Comparison of ENCODE assay signal across 20 cellular contexts in the genomic region with DNA sequence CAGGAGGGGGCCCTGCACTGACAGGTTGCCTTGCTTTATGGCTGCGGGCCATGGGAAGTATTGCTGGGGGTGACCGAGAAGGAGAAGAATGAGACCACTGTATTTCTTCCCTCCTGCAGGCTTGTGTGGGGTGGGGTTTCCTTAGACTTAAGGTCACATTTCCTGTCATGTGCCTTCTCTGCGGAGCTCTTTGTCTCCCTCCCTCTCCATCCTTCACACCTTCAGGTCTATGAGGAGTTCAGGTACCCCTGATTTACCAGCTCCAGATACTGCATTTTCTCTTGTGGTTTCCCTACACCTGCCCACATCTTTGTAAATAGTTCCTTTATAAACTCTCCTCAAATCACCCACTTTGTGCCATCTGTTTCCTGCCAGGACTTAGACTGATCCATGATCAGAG. TPM values are rescaled to one million over a fixed set of nuclear protein-coding genes. Genes with fewer than 3 reads are reported as not detected.
DNase-seq lines count a peak whose midpoint lies in the region; ATAC-seq and TF ChIP-seq lines count a peak whose summit lies in the region.
"Had no signal": no experiment of that assay in that cellular context is flagged by ENCODE, and none has a peak within 500 bp of the region (broad histone marks: within the 10 kb centered on the region; RNA-seq: fewer than 3 reads in every experiment).

No MANE protein-coding gene starts in this region.

- no peak for TF ChIP-seq CTCF in DND-41 (IDR thresholded peaks at IDR 0.05; ENCODE audit: borderline replicate concordance, extremely low read depth, low read length, poor library complexity, severe bottlenecking)

- H3K4me3 ChIP-seq in CD4-positive, CD25-positive, alpha-beta regulatory T cell (ENCODE audit: low read depth, low read length), result peak overlapping the region; percentile 45
- H3K4me3 ChIP-seq in DND-41 (ENCODE audit: low read depth in 1 of 2, low read length in 2 of 2), result no peak overlapping the region
- H3K4me3 ChIP-seq: breast epithelium, smooth muscle cell had no signal

- H3K27me3 ChIP-seq in CD4-positive, CD25-positive, alpha-beta regulatory T cell (ENCODE audit: control insufficient read depth, insufficient read depth, low read length), result no peaks in the 10 kb centered on the region
- H3K27me3 ChIP-seq in DND-41 (ENCODE audit: insufficient read depth, low read length, poor library complexity), result no peaks in the 10 kb centered on the region
- H3K27me3 ChIP-seq: breast epithelium had no signal

- no peaks in the 10 kb centered on the region for H3K9me3 Mint-ChIP-seq in CD4-positive, CD25-positive, alpha-beta regulatory T cell
- no peaks in the 10 kb centered on the region for H3K9me3 Mint-ChIP-seq in T-helper 2 cell treated with Interferon-gamma antibody and Interleukin-4, amounts not matched to agents 5 μg/mL and 100 μg/mL, for 36 hours

- H3K27ac ChIP-seq in CD4-positive, CD25-positive, alpha-beta regulatory T cell (ENCODE audit: insufficient read depth, low read length, poor library complexity, severe bottlenecking), result peak overlapping the region; percentile 52
- H3K27ac ChIP-seq in DND-41 (ENCODE audit: low read length), result 0 out of 2 replicates have a peak overlapping the region, but pooled peaks have one; percentile 2
- H3K27ac ChIP-seq: breast epithelium, C4-2B had no signal

- peaks cover 25 to 69% (median 34%) of the 10 kb centered on the region in 4 donors for H3K4me1 Mint-ChIP-seq in CD4-positive, CD25-positive, alpha-beta regulatory T cell
- peaks cover 46% of the 10 kb centered on the region for H3K4me1 Mint-ChIP-seq in T-helper 2 cell treated with Interferon-gamma antibody and Interleukin-4, amounts not matched to agents 5 μg/mL and 100 μg/mL, for 36 hours (ENCODE audit: low read depth)

- H3K36me3 Mint-ChIP-seq in CD4-positive, CD25-positive, alpha-beta regulatory T cell, result peaks cover 4% of the 10 kb centered on the region
- H3K36me3 Mint-ChIP-seq in T-helper 2 cell treated with Interferon-gamma antibody and Interleukin-4, amounts not matched to agents 5 μg/mL and 100 μg/mL, for 36 hours (ENCODE audit: low read depth), result peaks cover 17% of the 10 kb centered on the region

- H3K79me2 ChIP-seq in DND-41 (ENCODE audit: insufficient read depth, low read length), result peaks cover 25% of the 10 kb centered on the region

- H4K20me1 ChIP-seq in DND-41 (ENCODE audit: insufficient read depth, low read length), result no peaks in the 10 kb centered on the region

- H3K27ac Mint-ChIP-seq in CD4-positive, CD25-positive, alpha-beta regulatory T cell, result peak overlapping the region; percentile 52 to 82 (median 72)
- H3K27ac Mint-ChIP-seq in T-helper 2 cell treated with Interferon-gamma antibody and Interleukin-4, amounts not matched to agents 5 μg/mL and 100 μg/mL, for 36 hours, result peak overlapping the region; percentile 49
- H3K27ac Mint-ChIP-seq: progenitor cell of endocrine pancreas had no signal

- no peak overlapping the region for H3K9ac ChIP-seq in DND-41 (ENCODE audit: low read depth, low read length)

- no peaks in the 10 kb centered on the region for H3K36me3 ChIP-seq in CD4-positive, CD25-positive, alpha-beta regulatory T cell (ENCODE audit: control insufficient read depth, insufficient read depth, low read length)
- H3K36me3 ChIP-seq in DND-41 (ENCODE audit: insufficient read depth, low read length), result no peaks in the 10 kb centered on the region; the same call in 1 of the 2 replicates
- H3K36me3 ChIP-seq: breast epithelium had no signal

- H3K9me3 ChIP-seq in CD4-positive, CD25-positive, alpha-beta regulatory T cell (ENCODE audit: control insufficient read depth in 2 of 2, low read length in 2 of 2), result no peaks in the 10 kb centered on the region
- no peaks in the 10 kb centered on the region for H3K9me3 ChIP-seq in DND-41 (ENCODE audit: insufficient read depth, low read length, severe bottlenecking)
- H3K9me3 ChIP-seq: breast epithelium had no signal

- no peak for ATAC-seq in CD4-positive, CD25-positive, alpha-beta regulatory T cell (ENCODE audit: low read depth in 2 of 2)
- ATAC-seq in DND-41 (ENCODE audit: insufficient read depth, low read depth) (no peak), GM18873 (IDR thresholded peaks at IDR 0.05; ENCODE audit: low FRiP score, unreplicated experiment) (no peak)
- ATAC-seq: left ventricle myocardium superior had no signal

- peak in 2 of 3 donors; percentile 40 to 73 for DNase-seq in CD4-positive, CD25-positive, alpha-beta regulatory T cell
- DNase-seq in DND-41 (no peak), foreskin melanocyte (peak; percentile 63), SKM-1 treated with dmso at 0.1 percent for 144 hours (lab: John Stamatoyannopoulos, UW; ENCODE audit: unreplicated experiment) (no peak), COLO668 (lab: John Stamatoyannopoulos, UW; ENCODE audit: unreplicated experiment) (no peak)
- no peak for DNase-seq in T-helper 2 cell treated with Interferon-gamma antibody and Interleukin-4, amounts not matched to agents 5 μg/mL and 100 μg/mL, for 36 hours (ENCODE audit: low spot score)
- DNase-seq: activated gamma-delta T cell treated with Interleukin-2 at 50 U/mL for 16 hours; effector CD8-positive, alpha-beta T cell; left ventricle myocardium superior; NCI-H2029; NCI-H748 treated with DMSO at 0.1 percent for 48 hours; RPMI8226 had no signal

- H2AFZ ChIP-seq in DND-41 (ENCODE audit: low read depth, low read length), result no peak overlapping the region

- peak overlapping the region; percentile 27; the same call in 1 of the 2 replicates for H3K4me2 ChIP-seq in DND-41 (ENCODE audit: insufficient read depth, low read length)
- H3K4me2 ChIP-seq: smooth muscle cell had no signal

- no peaks in the 10 kb centered on the region for H3K27me3 Mint-ChIP-seq in CD4-positive, CD25-positive, alpha-beta regulatory T cell
- H3K27me3 Mint-ChIP-seq in T-helper 2 cell treated with Interferon-gamma antibody and Interleukin-4, amounts not matched to agents 5 μg/mL and 100 μg/mL, for 36 hours (ENCODE audit: low read depth), result peaks cover 5% of the 10 kb centered on the region

- H3K4me3 Mint-ChIP-seq in CD4-positive, CD25-positive, alpha-beta regulatory T cell, result peak overlapping the region; percentile 70 to 85 (median 76)
- H3K4me3 Mint-ChIP-seq in T-helper 2 cell treated with Interferon-gamma antibody and Interleukin-4, amounts not matched to agents 5 μg/mL and 100 μg/mL, for 36 hours, result peak overlapping the region; percentile 60

- H3K4me1 ChIP-seq in CD4-positive, CD25-positive, alpha-beta regulatory T cell (ENCODE audit: control insufficient read depth, insufficient read depth, low read length, poor library complexity, severe bottlenecking), result peaks cover 43% of the 10 kb centered on the region
- H3K4me1 ChIP-seq in DND-41 (ENCODE audit: insufficient read depth, low read length), result peaks cover 44% of the 10 kb centered on the region
- H3K4me1 ChIP-seq: breast epithelium had no signal

RNA-seq across cellular contexts. Expression of a gene that starts 3.6 kb away (rescaled TPM):
- 15.5 TPM for total RNA-seq in CD4-positive, CD25-positive, alpha-beta regulatory T cell
- polyA plus RNA-seq in CD4-positive, CD25-positive, alpha-beta regulatory T cell, result 1 to 10 TPM; 6.3 to 9.8 (median 7.7) TPM

RNA-seq across cellular contexts. Expression of a gene that starts 18.2 kb away (rescaled TPM):
- 6.5 TPM for total RNA-seq in CD4-positive, CD25-positive, alpha-beta regulatory T cell
- polyA plus RNA-seq in CD4-positive, CD25-positive, alpha-beta regulatory T cell, result 1 to 10 TPM; 3.0 to 4.7 (median 3.2) TPM

RNA-seq across cellular contexts. Expression of a gene that starts 47.7 kb away (rescaled TPM):
- not detected for total RNA-seq in CD4-positive, CD25-positive, alpha-beta regulatory T cell
- under 1 TPM in 2 of 4 donors, not detected in 2; 0.54 to 0.94 TPM for polyA plus RNA-seq in CD4-positive, CD25-positive, alpha-beta regulatory T cell
- total RNA-seq: G401; left ventricle myocardium superior; MCF 10A; T-helper 1 cell treated with Interleukin-12 subunit alpha and Interleukin-12 subunit beta and Interleukin-4 antibody, amounts not matched to agents 30 ng/mL and 1 ng/mL, for 36 hours had no signal

Comparison
In these comparisons a context has a peak if more than half of its experiments do, and no peak if none do; other contexts are left out.
1. DNase-seq: peak in CD4-positive, CD25-positive, alpha-beta regulatory T cell (2 of 3) and foreskin melanocyte (single experiment); none in DND-41 (single experiment), T-helper 2 cell treated with Interferon-gamma antibody and Interleukin-4, amounts not matched to agents 5 μg/mL and 100 μg/mL, for 36 hours (single experiment), SKM-1 treated with dmso at 0.1 percent for 144 hours (single experiment) and COLO668 (single experiment).